Comparison of ENCODE assay signal across 8 cellular contexts in genomic region chr3:123286308-123287023, GRCh38.
DNase-seq lines count a peak whose midpoint lies in the region; ATAC-seq and TF ChIP-seq lines count a peak whose summit lies in the region.

No MANE protein-coding gene starts in this region.

- peaks cover 5% of the 10 kb centered on the region for H3K9me3 Mint-ChIP-seq in activated T-helper 17 cell treated with anti-CD3 and anti-CD28 coated beads, Interleukin-2, amount 50 U/mL, for 72 hours

- intact Hi-C loops in sciatic nerve (cut with DNase I) = no loop called here

- no peaks in the 10 kb centered on the region for H3K27me3 ChIP-seq in cardiac muscle cell

- no peak overlapping the region for H3K27ac Mint-ChIP-seq in activated T-helper 17 cell treated with anti-CD3 and anti-CD28 coated beads, Interleukin-2, amount 50 U/mL, for 72 hours

- no peaks in the 10 kb centered on the region for H3K9me3 ChIP-seq in cardiac muscle cell (ENCODE audit: low read depth)

- peak; percentile 57 for ATAC-seq in GM19328 (IDR thresholded peaks at IDR 0.05; ENCODE audit: unreplicated experiment)
- ATAC-seq in activated T-helper 17 cell treated with anti-CD3 and anti-CD28 coated beads, Interleukin-2, amount 50 U/mL, for 72 hours (replicated peaks) = peak; percentile 45
- peak; percentile 54 for ATAC-seq in sciatic nerve
- no peak for ATAC-seq in GM19455 (IDR thresholded peaks at IDR 0.05; ENCODE audit: unreplicated experiment)

- H3K27me3 Mint-ChIP-seq in activated T-helper 17 cell treated with anti-CD3 and anti-CD28 coated beads, Interleukin-2, amount 50 U/mL, for 72 hours = no peaks in the 10 kb centered on the region

- peaks cover 6% of the 10 kb centered on the region for H3K4me1 Mint-ChIP-seq in activated T-helper 17 cell treated with anti-CD3 and anti-CD28 coated beads, Interleukin-2, amount 50 U/mL, for 72 hours

- no peak overlapping the region for H3K4me3 ChIP-seq in NB4 (ENCODE audit: low read depth, low read length)
- H3K4me3 ChIP-seq in cardiac muscle cell = no peak overlapping the region

- no peak overlapping the region for H3K27ac ChIP-seq in cardiac muscle cell

- H3K36me3 ChIP-seq in cardiac muscle cell = peaks cover 32% of the 10 kb centered on the region

- DNase-seq in COR-L47 (lab: John Stamatoyannopoulos, UW) (peak; percentile 28), NB4 (ENCODE audit: low read depth) (peak; percentile 68), cardiac muscle cell (ENCODE audit: low read depth in 1 of 2, low spot score in 1 of 2) (peak; percentile 78 to 81), sciatic nerve (ENCODE audit: low spot score) (no peak), NCI-H510A (lab: John Stamatoyannopoulos, UW) (no peak)

- H3K4me3 Mint-ChIP-seq in activated T-helper 17 cell treated with anti-CD3 and anti-CD28 coated beads, Interleukin-2, amount 50 U/mL, for 72 hours = no peak overlapping the region

- H3K36me3 Mint-ChIP-seq in activated T-helper 17 cell treated with anti-CD3 and anti-CD28 coated beads, Interleukin-2, amount 50 U/mL, for 72 hours (ENCODE audit: low read depth) = no peaks in the 10 kb centered on the region

- no peaks in the 10 kb centered on the region for H3K4me1 ChIP-seq in cardiac muscle cell (ENCODE audit: low read depth)

- peak; percentile 96 for TF ChIP-seq CTCF in NB4 (IDR thresholded peaks at IDR 0.05; ENCODE audit: low read depth, low read length)
- peak; percentile 97 for TF ChIP-seq CTCF in cardiac muscle cell (IDR thresholded peaks at IDR 0.05; ENCODE audit: low read depth, low read length)

- no peak for TF ChIP-seq POLR2A in NB4 (IDR thresholded peaks at IDR 0.05; ENCODE audit: extremely low read depth, insufficient read length)

Comparison
In these comparisons a context has a peak if more than half of its experiments do, and no peak if none do; other contexts are left out.
1. DNase-seq: peak in COR-L47 (single experiment), NB4 (single experiment) and cardiac muscle cell (2 of 2); none in sciatic nerve (single experiment) and NCI-H510A (single experiment).